ENCODE assay signal across 11 cellular contexts in genomic region chr3:126213376-126214044, GRCh38. TPM values are rescaled to one million over a fixed set of nuclear protein-coding genes. Genes with fewer than 3 reads are reported as not detected.
A peak's percentile ranks its signal among the peaks of the same experiment; 100 is the strongest.
DNase-seq lines count a peak whose midpoint lies in the region; ATAC-seq and TF ChIP-seq lines count a peak whose summit lies in the region.
"Had no signal": no experiment of that assay in that cellular context is flagged by ENCODE, and none has a peak within 500 bp of the region (broad histone marks: within the 10 kb centered on the region; RNA-seq: fewer than 3 reads in every experiment).

No MANE protein-coding gene starts in this region.

- H3K18ac ChIP-seq in neuronal stem cell (ENCODE audit: low read length) = peak overlapping the region; percentile 90

- peak overlapping the region; percentile 54 for H3K4me2 ChIP-seq in neuronal stem cell (ENCODE audit: insufficient read depth, low read length, poor library complexity, severe bottlenecking)

- peak overlapping the region; percentile 65 for H3K14ac ChIP-seq in neuronal stem cell (ENCODE audit: low read length)

- H4K91ac ChIP-seq in neuronal stem cell (ENCODE audit: low read depth, low read length, poor library complexity) = peak overlapping the region; percentile 98

- H2AK5ac ChIP-seq in neuronal stem cell (ENCODE audit: low read depth, low read length) = peak overlapping the region; percentile 42

- H3K9me3 ChIP-seq in heart left ventricle (no peaks in the 10 kb centered on the region), neuronal stem cell (replicated peaks in 1 of 2; ENCODE audit: control insufficient read depth in 2 of 2, insufficient read depth in 1 of 2, low read depth in 1 of 2, low read length in 2 of 2) (peaks cover 0 to 3% of the 10 kb centered on the region in 2 donors)

- H3K4me3 ChIP-seq in AG10803 (ENCODE audit: low read length) = peak overlapping the region; percentile 45
- peak overlapping the region; percentile 26 to 69 (median 56) for H3K4me3 ChIP-seq in heart left ventricle
- H3K4me3 ChIP-seq in neuronal stem cell (ENCODE audit: low read length in 2 of 2) = peak overlapping the region; percentile 47 to 73
- H3K4me3 ChIP-seq: SK-N-MC had no signal

- peak overlapping the region; percentile 80 for H2BK5ac ChIP-seq in neuronal stem cell (ENCODE audit: low read length)

- DNase-seq in AG10803 (ENCODE audit: low read depth) (peak; percentile 7), heart left ventricle (no peak), neuronal stem cell (ENCODE audit: low spot score) (no peak), DMS79 (lab: John Stamatoyannopoulos, UW) (no peak), HCEC 1CT (no peak)
- DNase-seq: activated naive CD4-positive, alpha-beta T cell treated with anti-CD3 and anti-CD28 coated beads, Interleukin-2, amount 10 ng/mL, durations not matched to agents 7 days and 5 days had no signal

- H3K23ac ChIP-seq in neuronal stem cell (ENCODE audit: low read depth, low read length, poor library complexity) = peak overlapping the region; percentile 25

- WGBS in heart left ventricle, 4 donors = 10 to 22% (median 15%) methylated on average over 26 to 50 of the region's 50 CpGs
- WGBS in neuronal stem cell (ENCODE audit: extremely low coverage in 2 of 2, insufficient read length in 2 of 2, insufficient replicate concordance in 1 of 2), 2 donors = no CpG with 5 or more reads among the region's 50 CpGs

- peak overlapping the region; percentile 71 for H3K9ac ChIP-seq in neuronal stem cell (ENCODE audit: low read depth, low read length, poor library complexity)

- H4K8ac ChIP-seq in neuronal stem cell (ENCODE audit: low read depth, low read length) = peak overlapping the region; percentile 83

- peak overlapping the region; percentile 100 for H2AFZ ChIP-seq in neuronal stem cell (ENCODE audit: low read length)

- ATAC-seq in heart left ventricle (peak in 3 of 4 donors; percentile 43 to 57 (median 49)), GM21390 (IDR thresholded peaks at IDR 0.05; ENCODE audit: unreplicated experiment) (no peak), HG02678 (IDR thresholded peaks at IDR 0.05; ENCODE audit: unreplicated experiment) (no peak)

- intact Hi-C loops in heart left ventricle (cut with DNase I) = loop anchor here in 3 of 10 donors (2.0 to 10.0 kb wide), 3 partner anchors 79 to 81 kb away; no protein-coding TSS in a partner anchor

- H3K27ac ChIP-seq in VCaP = peak overlapping the region; percentile 24; the same call in 1 of the 2 replicates
- peak overlapping the region in 11 of 12 donors; percentile 57 to 84 (median 70) for H3K27ac ChIP-seq in heart left ventricle
- peak overlapping the region; percentile 44 for H3K27ac ChIP-seq in neuronal stem cell (replicated peaks; ENCODE audit: low read length)
- H3K27ac ChIP-seq: SK-N-MC had no signal

- H3K27me3 ChIP-seq in heart left ventricle (peaks cover 0 to 47% (median 5%) of the 10 kb centered on the region in 9 donors), neuronal stem cell (ENCODE audit: control insufficient read depth in 3 of 3, insufficient read depth in 3 of 3, low read depth in 1 of 3, low read length in 3 of 3) (peaks cover 0 to 14% (median 0%) of the 10 kb centered on the region in 3 experiments)

- no peaks in the 10 kb centered on the region for H3K79me1 ChIP-seq in neuronal stem cell (ENCODE audit: low read depth, low read length)

- H2BK15ac ChIP-seq in neuronal stem cell (ENCODE audit: low read length) = peak overlapping the region; percentile 94

- H2BK120ac ChIP-seq in neuronal stem cell (ENCODE audit: low read depth, low read length) = peak overlapping the region; percentile 52

- H3K36me3 ChIP-seq in heart left ventricle (no peaks in the 10 kb centered on the region), neuronal stem cell (replicated peaks in 1 of 2; ENCODE audit: control insufficient read depth in 2 of 2, insufficient read depth in 2 of 2, low read length in 2 of 2) (no peaks in the 10 kb centered on the region)

- TF ChIP-seq CTCF in AG10803 (conservative IDR thresholded peaks at IDR 0.05; ENCODE audit: low read length) (no peak), VCaP (conservative IDR thresholded peaks at IDR 0.05) (peak; percentile 13; the same call in 1 of the 2 replicates), heart left ventricle (IDR thresholded peaks at IDR 0.05) (peak in 2 of 12 donors; percentile 2 to 10)

- no peak overlapping the region for H3K4ac ChIP-seq in neuronal stem cell (ENCODE audit: low read length)

- H2BK12ac ChIP-seq in neuronal stem cell (ENCODE audit: low read length) = peak overlapping the region; percentile 76

- no peak for TF ChIP-seq POLR2A in heart left ventricle (IDR thresholded peaks at IDR 0.05)

- H3K4me1 ChIP-seq in heart left ventricle (peaks cover 0 to 30% (median 16%) of the 10 kb centered on the region in 12 donors), neuronal stem cell (ENCODE audit: control insufficient read depth in 2 of 2, insufficient read depth in 1 of 2, low read depth in 1 of 2, low read length in 2 of 2) (peaks cover 4 to 6% of the 10 kb centered on the region in 2 donors)

RNA-seq across cellular contexts. Expression of gene ALDH1L1, which starts 33.1 kb away (rescaled TPM):
- total RNA-seq in heart left ventricle = 10 to 100 TPM; 26.9 to 74.1 (median 29.4) TPM
- 10 to 100 TPM; 13.4 to 27.2 TPM for polyA plus RNA-seq in heart left ventricle
- 0.57 TPM for polyA plus RNA-seq in neuronal stem cell (2013, experiment 1 of 2)
- polyA plus RNA-seq in neuronal stem cell (2013, experiment 2 of 2) = 0.60 TPM
- polyA plus RNA-seq: IgD-negative memory B cell had no signal

Comparison
In these comparisons a context has a peak if more than half of its experiments do, and no peak if none do; other contexts are left out.
1. ATAC-seq: peak in heart left ventricle (3 of 4); none in GM21390 (single experiment) and HG02678 (single experiment).
2. Peak in every context shown above with its lines, with median percentiles within 50 percentile points of each other: H3K4me3 ChIP-seq and H3K27ac ChIP-seq.